In genomic region chr16:48430890-48431289, GRCh38 we compare ENCODE assay signal across 18 cellular contexts. TPM values are rescaled to one million over a fixed set of nuclear protein-coding genes. Genes with fewer than 3 reads are reported as not detected.
DNase-seq lines count a peak whose midpoint lies in the region; ATAC-seq, FAIRE-seq and TF ChIP-seq lines count a peak whose summit lies in the region.
"Had no signal": no experiment of that assay in that cellular context is flagged by ENCODE, and none has a peak within 500 bp of the region (broad histone marks: within the 10 kb centered on the region; RNA-seq: fewer than 3 reads in every experiment).

No MANE protein-coding gene starts in this region.

- TF ChIP-seq EP300 in GM12878 (IDR thresholded peaks at IDR 0.05; ENCODE audit: borderline replicate concordance in 1 of 2, control insufficient read depth in 1 of 2, low read depth in 2 of 2, low read length in 2 of 2), result no peak

- H3K4me1 ChIP-seq in GM12878 (ENCODE audit: control insufficient read depth, insufficient read depth, low read length), result peaks cover 21% of the 10 kb centered on the region
- no peaks in the 10 kb centered on the region for H3K4me1 ChIP-seq in kidney (ENCODE audit: control insufficient read depth in 1 of 2, insufficient read depth in 1 of 2, low read depth in 1 of 2, low read length in 2 of 2)

- 14% methylated on average over 3 of the region's 3 CpGs for WGBS in GM12878 (ENCODE audit: insufficient coverage, insufficient replicate concordance, low lambda C conversion rate, missing lambda C conversion rate)

- no peak for TF ChIP-seq RAD21 in GM12878 (IDR thresholded peaks at IDR 0.05; ENCODE audit: insufficient read depth, low read depth, low read length)

- DNase-seq in stimulated activated naive CD8-positive, alpha-beta T cell treated with anti-CD3 and anti-CD28 coated beads, Interleukin-15, amount 100 ng/mL, for 72 hours, result no peak
- DNase-seq in GM12878 (ENCODE audit: low read depth, low spot score), result peak; percentile 49
- DNase-seq in NCI-H2196 (lab: John Stamatoyannopoulos, UW; ENCODE audit: unreplicated experiment), result no peak
- DNase-seq in amygdala (lab: John Stamatoyannopoulos, UW), result no peak
- DNase-seq in kidney, result no peak
- DNase-seq: GOT3, Karpas-422, MG63, NCI-H1105, NCI-H1694, NCI-H2107, NCI-H345, NCI-H526, SW 1271 had no signal

- no peak overlapping the region for H3K4me3 Mint-ChIP-seq in stimulated activated naive CD8-positive, alpha-beta T cell treated with anti-CD3 and anti-CD28 coated beads, Interleukin-15, Interleukin-2, amounts not matched to agents 100 ng/mL and 50 ng/mL, for 24 hours
- H3K4me3 Mint-ChIP-seq in stimulated activated naive CD8-positive, alpha-beta T cell treated with anti-CD3 and anti-CD28 coated beads, Interleukin-15, amount 100 ng/mL, for 72 hours, result no peak overlapping the region

- H3K9me3 ChIP-seq in GM12878 (replicated peaks; ENCODE audit: control insufficient read depth, insufficient read depth, low read length) (no peaks in the 10 kb centered on the region), kidney (ENCODE audit: control insufficient read depth in 1 of 2, low read length in 2 of 2) (no peaks in the 10 kb centered on the region)
- H3K9me3 ChIP-seq: MG63 had no signal

- no peaks in the 10 kb centered on the region for H3K79me2 ChIP-seq in GM12878 (ENCODE audit: control insufficient read depth, insufficient read depth, low read length)

- no peaks in the 10 kb centered on the region for H3K27me3 Mint-ChIP-seq in stimulated activated naive CD8-positive, alpha-beta T cell treated with anti-CD3 and anti-CD28 coated beads, Interleukin-15, Interleukin-2, amounts not matched to agents 100 ng/mL and 50 ng/mL, for 24 hours
- H3K27me3 Mint-ChIP-seq in stimulated activated naive CD8-positive, alpha-beta T cell treated with anti-CD3 and anti-CD28 coated beads, Interleukin-15, amount 100 ng/mL, for 72 hours, result no peaks in the 10 kb centered on the region

- H3K4me3 ChIP-seq in GM12878, result no peak overlapping the region
- H3K4me3 ChIP-seq in kidney (ENCODE audit: low read length in 2 of 2), result no peak overlapping the region
- H3K4me3 ChIP-seq: MG63 had no signal

- no peaks in the 10 kb centered on the region for H3K27me3 ChIP-seq in GM12878 (replicated peaks in 1 of 2; ENCODE audit: control insufficient read depth in 2 of 2, insufficient read depth in 2 of 2, low read length in 1 of 2)
- H3K27me3 ChIP-seq: MG63 had no signal

- no peaks in the 10 kb centered on the region for H4K20me1 ChIP-seq in GM12878 (ENCODE audit: control insufficient read depth, insufficient read depth)

- in situ Hi-C loops in GM12878 (cut with MboI), result no loop called here

- no peak for TF ChIP-seq POLR2A in GM12878 (IDR thresholded peaks at IDR 0.05; ENCODE audit: low read depth, low read length)

- SMC1A ChIA-PET in GM12878 (lab: Charles Lee; ENCODE audit: uncharacterized antibody, unreplicated experiment), result interaction anchor here (0.8 to 3.5 kb wide), 7 partner anchors 10 to 96 kb away, joined by 3 to 18 read pairs (median 6); no protein-coding TSS in a partner anchor

- CTCF ChIA-PET in GM12878 (lab: Yijun Ruan, JAX), result interaction anchor here (1.3 kb wide), 1 partner anchor 61 kb away, joined by 3 read pairs; no protein-coding TSS in a partner anchor

- no peak for FAIRE-seq in GM12878 (lab: Jason Lieb, UNC)
- no peak for FAIRE-seq in kidney (lab: Jason Lieb, UNC)

- H3K36me3 ChIP-seq in GM12878 (ENCODE audit: control insufficient read depth in 2 of 2, insufficient read depth in 2 of 2, low read length in 1 of 2) (no peaks in the 10 kb centered on the region), kidney (ENCODE audit: control insufficient read depth in 1 of 2, insufficient read depth in 2 of 2, low read length in 2 of 2) (no peaks in the 10 kb centered on the region)
- H3K36me3 ChIP-seq: MG63 had no signal

- RAD21 ChIA-PET in GM12878 (lab: Charles Lee; ENCODE audit: unreplicated experiment), result interaction anchor here (1.2 to 1.5 kb wide), 2 partner anchors 27 to 193 kb away, joined by 7 to 8 read pairs; no protein-coding TSS in a partner anchor

- no peak overlapping the region for H3K9ac ChIP-seq in GM12878 (ENCODE audit: control insufficient read depth, insufficient read depth, low read length)
- H3K9ac ChIP-seq in kidney (ENCODE audit: low read length in 2 of 2), result no peak overlapping the region

- H3K4me2 ChIP-seq in GM12878 (ENCODE audit: control insufficient read depth, insufficient read depth), result peak overlapping the region; percentile 47

- no peak for ATAC-seq in stimulated activated naive CD8-positive, alpha-beta T cell treated with anti-CD3 and anti-CD28 coated beads, Interleukin-15, amount 100 ng/mL, for 72 hours
- ATAC-seq in HG03378 (IDR thresholded peaks at IDR 0.05; ENCODE audit: unreplicated experiment) (peak; percentile 44), GM12878 (peak; percentile 40), HG03025 (IDR thresholded peaks at IDR 0.05; ENCODE audit: low FRiP score, unreplicated experiment) (no peak)

- BruUV-seq in GM12878 (replicated peaks; lab: Mats Ljungman, UMichigan), result no TSS peak

- TF ChIP-seq CTCF in GM12878 (IDR thresholded peaks at IDR 0.05 in 2 of 3, conservative IDR thresholded peaks at IDR 0.05 in 1 of 3; ENCODE audit: control insufficient read depth in 2 of 3, extremely low read depth in 1 of 3, insufficient read depth in 1 of 3, low read depth in 3 of 3, low read length in 3 of 3) (no peak), kidney (IDR thresholded peaks at IDR 0.05; ENCODE audit: borderline replicate concordance, extremely low read depth, insufficient read depth) (no peak)

- intact Hi-C loops in GM12878 (cut with micrococcal nuclease; ENCODE audit: unreplicated experiment), result no loop called here
- intact Hi-C loops in kidney (cut with DNase I), result no loop called here

- peak overlapping the region; percentile 5; the same call in 1 of the 2 replicates for H2AFZ ChIP-seq in GM12878 (ENCODE audit: control insufficient read depth, low read depth, low read length)

- H3K27ac ChIP-seq in GM12878 (ENCODE audit: control insufficient read depth, insufficient read depth) (peak overlapping the region; percentile 50), kidney (ENCODE audit: low read depth in 2 of 2, low read length in 2 of 2) (no peak overlapping the region)
- H3K27ac ChIP-seq: C4-2B had no signal

- peaks cover 24% of the 10 kb centered on the region for H3K4me1 Mint-ChIP-seq in stimulated activated naive CD8-positive, alpha-beta T cell treated with anti-CD3 and anti-CD28 coated beads, Interleukin-15, Interleukin-2, amounts not matched to agents 100 ng/mL and 50 ng/mL, for 24 hours (ENCODE audit: low read depth)
- H3K4me1 Mint-ChIP-seq in stimulated activated naive CD8-positive, alpha-beta T cell treated with anti-CD3 and anti-CD28 coated beads, Interleukin-15, amount 100 ng/mL, for 72 hours, result peaks cover 17% of the 10 kb centered on the region

- H3K9me3 Mint-ChIP-seq in stimulated activated naive CD8-positive, alpha-beta T cell treated with anti-CD3 and anti-CD28 coated beads, Interleukin-15, Interleukin-2, amounts not matched to agents 100 ng/mL and 50 ng/mL, for 24 hours, result no peaks in the 10 kb centered on the region
- no peaks in the 10 kb centered on the region for H3K9me3 Mint-ChIP-seq in stimulated activated naive CD8-positive, alpha-beta T cell treated with anti-CD3 and anti-CD28 coated beads, Interleukin-15, amount 100 ng/mL, for 72 hours

- H3K27ac Mint-ChIP-seq in stimulated activated naive CD8-positive, alpha-beta T cell treated with anti-CD3 and anti-CD28 coated beads, Interleukin-15, Interleukin-2, amounts not matched to agents 100 ng/mL and 50 ng/mL, for 24 hours, result peak overlapping the region; percentile 34
- H3K27ac Mint-ChIP-seq in stimulated activated naive CD8-positive, alpha-beta T cell treated with anti-CD3 and anti-CD28 coated beads, Interleukin-15, amount 100 ng/mL, for 72 hours, result no peak overlapping the region

- H3K36me3 Mint-ChIP-seq in stimulated activated naive CD8-positive, alpha-beta T cell treated with anti-CD3 and anti-CD28 coated beads, Interleukin-15, Interleukin-2, amounts not matched to agents 100 ng/mL and 50 ng/mL, for 24 hours (ENCODE audit: low read depth), result no peaks in the 10 kb centered on the region

- POLR2A ChIA-PET in GM12878 (lab: Charles Lee), result interaction anchor here (1.0 to 1.4 kb wide), 2 partner anchors 28 to 46 kb away, joined by 3 to 4 read pairs; no protein-coding TSS in a partner anchor

TF ChIP-seq in GM12878, 131 proteins besides CTCF, POLR2A, EP300 and RAD21 (continues in another document):
- TF ChIP-seq IKZF2 (IDR thresholded peaks at IDR 0.05) (peak in 1 of 2 experiments; percentile 47; a peak in 3 of 4 replicates), ZBTB33 (IDR thresholded peaks at IDR 0.05) (no peak)

RNA-seq across cellular contexts. Expression of gene SIAH1, which starts 45.7 kb away (rescaled TPM):
- total RNA-seq in GM12878 (2013; cell fraction: nucleolus; rRNA removed), result 68.3 and 70.9 TPM in 2 replicates
- 15.8 and 20.7 TPM in 2 replicates for total RNA-seq in GM12878 (2014; rRNA removed)
- 14.0 and 14.8 TPM in 2 replicates for total RNA-seq in GM12878 (2014; rRNA removed; fragmentation: Illumina TruSeq; extraction: Trizol)
- 12.4 and 14.0 TPM in 2 replicates for total RNA-seq in GM12878 (2021)
- polyA plus RNA-seq in GM12878 (2011; ENCODE audit: low read depth), result 9.1 TPM
- polyA plus RNA-seq in GM12878 (2011; rRNA removed), result 14.8 and 16.6 TPM in 2 replicates
- polyA plus RNA-seq in GM12878 (2011; cell fraction: cytosol; rRNA removed), result 11.3 and 12.5 TPM in 2 replicates
- 11.8 and 14.3 TPM in 2 replicates for polyA plus RNA-seq in GM12878 (2011; cell fraction: nucleus; rRNA removed)
- 11.7 and 12.2 TPM in 2 replicates for polyA plus RNA-seq in GM12878 (2012)
- polyA plus RNA-seq in GM12878 (2014; fragmentation: Illumina TruSeq; extraction: Trizol), result 12.7 and 15.7 TPM in 2 replicates
- 1 to 10 TPM; 5.1 to 6.4 TPM for polyA plus RNA-seq in GM12878 (2014; fragmentation: Nextera tagmentation; extraction: Ambion mirVana)
- 10.8 and 13.4 TPM in 2 replicates for polyA plus RNA-seq in GM12878 (2014; rRNA removed)
- polyA plus RNA-seq in GM12878 (2016; fragmentation: Nextera tagmentation; extraction: Ambion mirVana), result 10 to 100 TPM; 13.7 to 21.1 TPM
- polyA minus RNA-seq in GM12878 (2011; rRNA and poly(A)+ RNA removed), result 23.6 and 25.3 TPM in 2 replicates
- polyA minus RNA-seq in GM12878 (2011; cell fraction: cytosol; rRNA and poly(A)+ RNA removed), result 12.0 and 12.3 TPM in 2 replicates
- 14.3 and 29.7 TPM in 2 replicates for polyA minus RNA-seq in GM12878 (2011; cell fraction: nucleus; rRNA and poly(A)+ RNA removed)
- total RNA-seq in kidney, result 26.8 TPM
- polyA plus RNA-seq in kidney (ENCODE audit: insufficient read depth, low read depth, low replicate concordance), result 12.7 TPM

Comparison
In these comparisons a context has a peak if more than half of its experiments do, and no peak if none do; other contexts are left out.
1. ATAC-seq: peak in HG03378 (single experiment) and GM12878 (single experiment); none in stimulated activated naive CD8-positive, alpha-beta T cell treated with anti-CD3 and anti-CD28 coated beads, Interleukin-15, amount 100 ng/mL, for 72 hours (single experiment) and HG03025 (single experiment).